ENCODE assay signal across 8 cellular contexts in genomic region chr3:50515565-50516047, GRCh38. TPM values are rescaled to one million over a fixed set of nuclear protein-coding genes. Genes with fewer than 3 reads are reported as not detected.
A peak's percentile ranks its signal among the peaks of the same experiment; 100 is the strongest.
DNase-seq lines count a peak whose midpoint lies in the region; ATAC-seq and TF ChIP-seq lines count a peak whose summit lies in the region.

No MANE protein-coding gene starts in this region.

- ATAC-seq in HG03354 (IDR thresholded peaks at IDR 0.05; ENCODE audit: poor library complexity, severe bottlenecking, unreplicated experiment), result peak; percentile 48
- ATAC-seq in right cardiac atrium, result peak; percentile 80 to 86
- no peak for ATAC-seq in HG03135 (IDR thresholded peaks at IDR 0.05; ENCODE audit: unreplicated experiment)

- no peaks in the 10 kb centered on the region for H3K36me3 ChIP-seq in sigmoid colon
- no peaks in the 10 kb centered on the region for H3K36me3 ChIP-seq in MG63

- H3K9me3 ChIP-seq in right cardiac atrium (ENCODE audit: control insufficient read depth, low read length) (no peaks in the 10 kb centered on the region), sigmoid colon (no peaks in the 10 kb centered on the region), MG63 (no peaks in the 10 kb centered on the region)

- no peak for TF ChIP-seq POLR2A in sigmoid colon (IDR thresholded peaks at IDR 0.05)

- H3K27me3 ChIP-seq in right cardiac atrium (ENCODE audit: control insufficient read depth, insufficient read depth), result no peaks in the 10 kb centered on the region
- peaks cover 0 to 4% (median 0%) of the 10 kb centered on the region in 3 donors for H3K27me3 ChIP-seq in sigmoid colon
- no peaks in the 10 kb centered on the region for H3K27me3 ChIP-seq in MG63

- H3K4me3 ChIP-seq in right cardiac atrium (ENCODE audit: low read length) (no peak overlapping the region), sigmoid colon (peak overlapping the region in 2 of 4 donors; percentile 23 to 30), MG63 (no peak overlapping the region)

- 3% methylated on average over 13 of the region's 13 CpGs for WGBS in right cardiac atrium
- 6 to 9% methylated on average over 13 of the region's 13 CpGs for WGBS in sigmoid colon, 2 donors

- intact Hi-C loops in right cardiac atrium (cut with DNase I), result loop anchor here in 2 of 4 donors (10.0 kb wide), 1 partner anchor 81 kb away; no protein-coding TSS in a partner anchor
- intact Hi-C loops in sigmoid colon (cut with DNase I), result no loop called here

- H3K27ac ChIP-seq in right cardiac atrium (ENCODE audit: low read length), result peak overlapping the region; percentile 8
- H3K27ac ChIP-seq in sigmoid colon, result peak overlapping the region; percentile 17 to 72 (median 36)

- TF ChIP-seq EP300 in sigmoid colon (IDR thresholded peaks at IDR 0.05), result no peak

- H3K4me1 ChIP-seq in right cardiac atrium (ENCODE audit: control insufficient read depth, insufficient read depth, low read length) (peaks cover 2% of the 10 kb centered on the region), sigmoid colon (peaks cover 0 to 17% (median 15%) of the 10 kb centered on the region in 4 donors)

- no peak for TF ChIP-seq CTCF in sigmoid colon (IDR thresholded peaks at IDR 0.05)

- DNase-seq in SK-N-DZ (ENCODE audit: low spot score), result peak; percentile 30
- DNase-seq in right cardiac atrium, result peak; percentile 63 to 88 (median 87)
- no peak for DNase-seq in sigmoid colon
- no peak for DNase-seq in hippocampal formation (lab: John Stamatoyannopoulos, UW)
- no peak for DNase-seq in MG63
- no peak for DNase-seq in NCI-H146 treated with DMSO at 0.1 percent for 48 hours (lab: John Stamatoyannopoulos, UW; ENCODE audit: unreplicated experiment)

RNA-seq across cellular contexts. Expression of gene CACNA2D2, which starts 12.2 kb away (rescaled TPM):
- polyA plus RNA-seq in SK-N-DZ (2014; cell fraction: cytosol; rRNA removed), result 1.4 and 1.7 TPM in 2 replicates
- polyA plus RNA-seq in SK-N-DZ (2014; cell fraction: nucleus; rRNA removed), result 2.3 and 4.2 TPM in 2 replicates
- total RNA-seq in right cardiac atrium (10 to 100 TPM in 3 of 4 donors, 1 to 10 TPM in 1; 8.7 to 56.1 (median 40.9) TPM), sigmoid colon (1 to 10 TPM in 3 of 4 donors, under 1 TPM in 1; 0.49 to 1.7 (median 1.3) TPM)
- polyA plus RNA-seq in right cardiac atrium (25.7 TPM), sigmoid colon (1 to 10 TPM in 1 of 3 donors, under 1 TPM in 1, not detected in 1; 0.60 to 1.2 TPM)
- not detected in 2 replicates for total RNA-seq in MG63 (2014; rRNA removed; shearing (Covaris generic); ENCODE audit: low replicate concordance)

RNA-seq across cellular contexts. Expression of gene C3orf18, which starts 51.9 kb away (rescaled TPM):
- 10.7 and 14.0 TPM in 2 replicates for polyA plus RNA-seq in SK-N-DZ (2014; cell fraction: cytosol; rRNA removed)
- 16.2 and 26.7 TPM in 2 replicates for polyA plus RNA-seq in SK-N-DZ (2014; cell fraction: nucleus; rRNA removed)
- total RNA-seq in right cardiac atrium (10 to 100 TPM; 27.2 to 44.2 (median 40.6) TPM), sigmoid colon (10 to 100 TPM; 13.3 to 28.0 (median 16.0) TPM)
- polyA plus RNA-seq in right cardiac atrium (29.5 TPM), sigmoid colon (1 to 10 TPM; 1.8 to 4.0 (median 2.3) TPM)
- 5.0 and 20.1 TPM in 2 replicates for total RNA-seq in MG63 (2014; rRNA removed; shearing (Covaris generic); ENCODE audit: low replicate concordance)

RNA-seq across cellular contexts. Expression of gene HEMK1, which starts 53.7 kb away (rescaled TPM):
- 17.7 and 19.0 TPM in 2 replicates for polyA plus RNA-seq in SK-N-DZ (2014; cell fraction: cytosol; rRNA removed)
- polyA plus RNA-seq in SK-N-DZ (2014; cell fraction: nucleus; rRNA removed), result 37.5 and 42.6 TPM in 2 replicates
- total RNA-seq in right cardiac atrium, result 10 to 100 TPM; 14.0 to 18.3 (median 15.8) TPM
- polyA plus RNA-seq in right cardiac atrium, result 16.6 TPM
- total RNA-seq in sigmoid colon, result 10 to 100 TPM in 1 of 4 donors, 1 to 10 TPM in 3; 5.0 to 13.3 (median 7.2) TPM
- polyA plus RNA-seq in sigmoid colon, result 10 to 100 TPM in 2 of 3 donors, 1 to 10 TPM in 1; 9.6 to 17.7 (median 12.3) TPM
- 4.3 and 23.3 TPM in 2 replicates for total RNA-seq in MG63 (2014; rRNA removed; shearing (Covaris generic); ENCODE audit: low replicate concordance)

Comparison
In these comparisons a context has a peak if more than half of its experiments do, and no peak if none do; other contexts are left out.
1. DNase-seq: peak in SK-N-DZ (single experiment) and right cardiac atrium (3 of 3); none in sigmoid colon (single experiment), hippocampal formation (0 of 2), MG63 (single experiment) and NCI-H146 treated with DMSO at 0.1 percent for 48 hours (single experiment).